In genomic region chr14:70472253-70473159, GRCh38 we compare ENCODE assay signal across 1 cellular context.
TF ChIP-seq lines count a peak whose summit lies in the region.

No MANE protein-coding gene starts in this region.

TF ChIP-seq in GM23338, 12 proteins besides CTCF, POLR2A, EP300 and RAD21 (continued from another document):
- TF ChIP-seq ZNF462 (CRISPR knock-in tag; IDR thresholded peaks at IDR 0.05) (no peak), CREB1 (CRISPR knock-in tag; IDR thresholded peaks at IDR 0.05; ENCODE audit: low read depth) (no peak)
